ENCODE assay signal across 17 cellular contexts in the genomic region with DNA sequence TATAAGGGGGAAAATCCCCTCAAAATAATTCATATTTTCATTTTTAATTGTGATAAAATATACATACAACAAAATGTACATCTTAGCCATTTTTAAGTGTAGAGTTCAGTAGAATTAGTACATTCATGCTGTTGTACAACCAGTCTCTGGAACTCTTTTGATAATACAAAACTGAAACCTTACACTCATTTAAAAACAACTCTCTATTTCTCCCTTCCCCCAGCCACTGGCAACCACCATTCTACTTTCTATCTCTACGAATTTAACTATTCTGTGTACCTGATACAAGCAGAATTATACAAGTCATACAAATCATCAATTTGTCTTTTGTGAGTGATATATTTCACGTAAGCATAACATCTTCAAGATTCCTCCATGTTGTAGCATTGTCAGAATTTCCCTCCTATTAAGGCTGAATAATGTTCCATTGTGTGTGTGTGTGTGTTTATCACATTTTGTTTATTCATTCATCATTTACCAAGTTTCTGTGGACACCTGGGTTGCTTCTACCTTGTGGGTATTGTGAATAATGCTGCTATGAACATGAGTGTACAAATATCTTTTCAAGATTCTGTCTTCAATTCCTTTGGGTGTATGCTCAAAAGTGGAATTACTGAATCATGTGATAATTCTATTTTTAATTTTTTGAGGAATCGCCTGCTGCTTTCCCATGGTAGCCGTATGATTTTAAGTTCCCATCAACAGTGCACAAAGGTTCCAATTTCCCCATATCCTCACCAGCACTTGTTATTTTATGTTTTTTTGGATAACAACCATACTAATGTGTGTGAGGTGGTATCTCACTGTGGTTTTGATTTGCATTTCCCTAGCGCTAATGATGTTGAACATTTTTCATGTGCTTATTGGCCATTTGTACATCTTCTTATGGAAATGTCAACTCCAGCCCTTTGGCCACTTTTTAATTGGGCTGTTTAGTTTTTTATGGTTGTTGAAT. TPM values are rescaled to one million over a fixed set of nuclear protein-coding genes. Genes with fewer than 3 reads are reported as not detected.
A peak's percentile ranks its signal among the peaks of the same experiment; 100 is the strongest.
DNase-seq lines count a peak whose midpoint lies in the region; ATAC-seq and TF ChIP-seq lines count a peak whose summit lies in the region.
"Had no signal": no experiment of that assay in that cellular context is flagged by ENCODE, and none has a peak within 500 bp of the region (broad histone marks: within the 10 kb centered on the region; RNA-seq: fewer than 3 reads in every experiment).

No MANE protein-coding gene starts in this region.

- TF ChIP-seq CTCF in GM12865 (IDR thresholded peaks at IDR 0.05; ENCODE audit: insufficient read depth, low read depth, low read length, missing control alignments) (no peak), gastrocnemius medialis (IDR thresholded peaks at IDR 0.05 in 4 of 5, conservative IDR thresholded peaks at IDR 0.05 in 1 of 5) (no peak), A673 (conservative IDR thresholded peaks at IDR 0.05; ENCODE audit: low read depth, low read length) (no peak)

- no peaks in the 10 kb centered on the region for H3K4me1 ChIP-seq in gastrocnemius medialis
- H3K4me1 ChIP-seq in A673 (ENCODE audit: insufficient read depth, low read length, poor library complexity, severe bottlenecking), result no peaks in the 10 kb centered on the region

- in situ Hi-C loops in gastrocnemius medialis (cut with MboI; ENCODE audit: low sequenced_read_pairs in 4 of 4), result loop anchor here in 2 of 4 donors (10.0 to 25.0 kb wide), 2 partner anchors 92 to 235 kb away; partner anchors contain the start of gene COMMD3 (in 1 of the 2)

- intact Hi-C loops in gastrocnemius medialis (cut with DNase I; ENCODE audit: low total_unique reads) (loop anchor here (10.0 kb wide), 1 partner anchor 728 kb away; no protein-coding TSS in a partner anchor), A673 (cut with micrococcal nuclease; ENCODE audit: unreplicated experiment) (loop anchor here (10.0 kb wide), 2 partner anchors 202 to 218 kb away; partner anchors contain the start of gene DNAJC1)

- H3K27ac ChIP-seq in gastrocnemius medialis (no peak overlapping the region), A673 (ENCODE audit: low read depth, low read length, poor library complexity, severe bottlenecking) (no peak overlapping the region)
- H3K27ac ChIP-seq: brain microvascular endothelial cell, C4-2B, neural progenitor cell had no signal

- no peak for TF ChIP-seq POLR2A in gastrocnemius medialis (IDR thresholded peaks at IDR 0.05)

- H3K4me3 ChIP-seq in GM12865 (ENCODE audit: low read depth, low read length) (no peak overlapping the region), gastrocnemius medialis (no peak overlapping the region), A673 (ENCODE audit: low read depth, low read length, poor library complexity, severe bottlenecking) (no peak overlapping the region)
- H3K4me3 ChIP-seq: neural progenitor cell had no signal

- H3K9me3 ChIP-seq in gastrocnemius medialis, result no peaks in the 10 kb centered on the region
- H3K9me3 ChIP-seq in A673 (ENCODE audit: low read depth, low read length, poor library complexity, severe bottlenecking), result no peaks in the 10 kb centered on the region

- BruUV-seq in A673 (replicated peaks; lab: Mats Ljungman, UMichigan), result no TSS peak

- ATAC-seq in GM18511 (IDR thresholded peaks at IDR 0.05; ENCODE audit: unreplicated experiment) (peak; percentile 72), GM21619 (IDR thresholded peaks at IDR 0.05; ENCODE audit: unreplicated experiment) (peak; percentile 73), HG03565 (IDR thresholded peaks at IDR 0.05; ENCODE audit: unreplicated experiment) (peak; percentile 79), gastrocnemius medialis (no peak)
- ATAC-seq: sciatic nerve had no signal

- POLR2A ChIA-PET in A673 (lab: Charles Lee; ENCODE audit: low non-redundant PET), result no interaction called here

- H3K27me3 ChIP-seq in gastrocnemius medialis (no peaks in the 10 kb centered on the region), A673 (replicated peaks; ENCODE audit: insufficient read depth, low read depth, low read length, poor library complexity) (no peaks in the 10 kb centered on the region)
- H3K27me3 ChIP-seq: brain microvascular endothelial cell, neural progenitor cell had no signal

- CTCF ChIA-PET in A673 (lab: Charles Lee), result no interaction called here

- H3K36me3 ChIP-seq in gastrocnemius medialis, result no peaks in the 10 kb centered on the region
- H3K36me3 ChIP-seq in A673 (ENCODE audit: insufficient read depth, low read length, poor library complexity, severe bottlenecking), result no peaks in the 10 kb centered on the region
- H3K36me3 ChIP-seq: brain microvascular endothelial cell, neural progenitor cell had no signal

- DNase-seq in GM12865 (ENCODE audit: low read depth) (peak; percentile 29), inferior parietal cortex (ENCODE audit: extremely low spot score) (no peak), gastrocnemius medialis (no peak), A673 (ENCODE audit: low spot score) (no peak), SIG-M5 (lab: John Stamatoyannopoulos, UW) (no peak)
- DNase-seq: brain microvascular endothelial cell, H9, KG1, NCI-H1436, NCI-H69 had no signal

RNA-seq across cellular contexts. Expression of gene EBLN1, which starts 4.7 kb away (rescaled TPM):
- total RNA-seq in gastrocnemius medialis (not detected), A673 (2021) (not detected in 2 replicates)
- total RNA-seq: H9, mammary epithelial cell, sciatic nerve had no signal

Comparison
In these comparisons a context has a peak if more than half of its experiments do, and no peak if none do; other contexts are left out.
1. ATAC-seq: peak in GM18511 (single experiment), GM21619 (single experiment) and HG03565 (single experiment); none in gastrocnemius medialis (0 of 2).